ENCODE assay signal across 9 cellular contexts in genomic region chr14:94746131-94746530, GRCh38. TPM values are rescaled to one million over a fixed set of nuclear protein-coding genes. Genes with fewer than 3 reads are reported as not detected.
"Had no signal": no experiment of that assay in that cellular context is flagged by ENCODE, and none has a peak within 500 bp of the region (broad histone marks: within the 10 kb centered on the region; RNA-seq: fewer than 3 reads in every experiment).

No MANE protein-coding gene starts in this region.

- H3K4me1 Mint-ChIP-seq: IgD-negative memory B cell had no signal

- H3K4me3 Mint-ChIP-seq: HFFc6, IgD-negative memory B cell had no signal

- H3K27ac Mint-ChIP-seq: HFFc6, IgD-negative memory B cell had no signal

- H3K4me1 ChIP-seq: HAP-1 had no signal

- H3K4me3 ChIP-seq: HAP-1 had no signal

- ATAC-seq: HCT116, HepG2 had no signal

- H3K9me3 ChIP-seq: HAP-1 had no signal

- H3K36me3 ChIP-seq: HAP-1 had no signal

- H3K27ac ChIP-seq: HL-60 had no signal

- DNase-seq: GOT3, H7, HFFc6, KBM-7 had no signal

RNA-seq across cellular contexts. Expression of gene GSC, which starts 23.8 kb away (rescaled TPM):
- total RNA-seq: HepG2, HFFc6 had no signal
- polyA plus RNA-seq: HepG2, IgD-negative memory B cell had no signal
